In the genomic region with DNA sequence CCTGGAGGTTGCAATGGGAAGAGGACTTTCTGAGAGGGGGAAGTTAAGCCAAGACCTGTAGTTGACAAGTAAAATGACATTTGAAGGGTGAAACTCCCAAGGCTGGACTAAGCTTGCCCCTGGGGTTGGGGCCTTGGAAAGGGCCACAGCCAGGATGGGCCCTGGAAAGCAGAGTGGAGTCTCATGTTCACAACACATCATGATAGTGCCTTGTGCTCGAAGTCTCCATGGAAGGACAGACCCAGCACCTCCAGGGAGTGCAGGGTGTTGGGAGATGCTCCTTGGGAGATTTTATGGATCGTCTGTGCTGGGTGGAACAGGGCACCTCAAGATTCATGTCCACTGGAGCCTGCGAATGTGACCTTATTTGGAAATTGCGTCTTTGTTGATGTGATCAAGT, we compare ENCODE assay signal across 35 cellular contexts. TPM values are rescaled to one million over a fixed set of nuclear protein-coding genes. Genes with fewer than 3 reads are reported as not detected.
"Had no signal": no experiment of that assay in that cellular context is flagged by ENCODE, and none has a peak within 500 bp of the region (broad histone marks: within the 10 kb centered on the region; RNA-seq: fewer than 3 reads in every experiment).

No MANE protein-coding gene starts in this region.

- H3K27ac Mint-ChIP-seq: activated CD4-positive, alpha-beta memory T cell treated with anti-CD3 and anti-CD28 coated beads, Interleukin-2, amount 10 ng/mL, durations not matched to agents 7 days and 5 days; activated naive CD4-positive, alpha-beta T cell treated with anti-CD3 and anti-CD28 coated beads, Interleukin-2, amount 10 ng/mL, durations not matched to agents 7 days and 5 days; activated naive CD8-positive, alpha-beta T cell; activated naive CD8-positive, alpha-beta T cell treated with anti-CD3 and anti-CD28 coated beads, Interleukin-2, amount 50 U/mL, for 24 hours; activated T-cell treated with anti-CD3 and anti-CD28 coated beads, Interleukin-2, amount 50 U/mL, for 24 hours; activated T-helper 2 cell treated with anti-CD3 and anti-CD28 coated beads, Interferon-gamma antibody, Interleukin-2, Interleukin-4, amounts not matched to agents 10 μg/mL and 5 μg/mL and 100 μg/mL, durations not matched to agents 14 hours and 24 hours and 36 hours had no signal

- H3K27me3 Mint-ChIP-seq: activated CD4-positive, alpha-beta memory T cell treated with anti-CD3 and anti-CD28 coated beads, Interleukin-2, amount 10 ng/mL, durations not matched to agents 7 days and 5 days; brain had no signal

- H3K36me3 ChIP-seq: SJCRH30, WERI-Rb-1 had no signal

- H3K36me3 Mint-ChIP-seq: activated naive CD4-positive, alpha-beta T cell treated with anti-CD3 and anti-CD28 coated beads, Interleukin-2, amount 10 ng/mL, durations not matched to agents 7 days and 5 days; activated naive CD8-positive, alpha-beta T cell; brain had no signal

- H3K27ac ChIP-seq: SJCRH30, SK-N-MC, WERI-Rb-1 had no signal

- H3K4me1 Mint-ChIP-seq: activated CD4-positive, alpha-beta memory T cell treated with anti-CD3 and anti-CD28 coated beads, Interleukin-2, amount 10 ng/mL, durations not matched to agents 7 days and 5 days; activated naive CD4-positive, alpha-beta T cell treated with anti-CD3 and anti-CD28 coated beads, Interleukin-2, amount 10 ng/mL, durations not matched to agents 7 days and 5 days; activated naive CD8-positive, alpha-beta T cell treated with anti-CD3 and anti-CD28 coated beads, Interleukin-2, amount 50 U/mL, for 24 hours had no signal

- FAIRE-seq: bronchial epithelial cell had no signal

- H3K4me3 Mint-ChIP-seq: activated CD4-positive, alpha-beta memory T cell treated with anti-CD3 and anti-CD28 coated beads, Interleukin-2, amount 10 ng/mL, durations not matched to agents 7 days and 5 days; activated naive CD4-positive, alpha-beta T cell treated with anti-CD3 and anti-CD28 coated beads, Interleukin-2, amount 10 ng/mL, durations not matched to agents 7 days and 5 days; activated naive CD8-positive, alpha-beta T cell; activated naive CD8-positive, alpha-beta T cell treated with anti-CD3 and anti-CD28 coated beads, Interleukin-2, amount 50 U/mL, for 24 hours; activated T-cell treated with anti-CD3 and anti-CD28 coated beads, Interleukin-2, amount 50 U/mL, for 24 hours; brain had no signal

- H3K9me3 ChIP-seq: SJCRH30 had no signal

- DNase-seq: activated CD4-positive, alpha-beta memory T cell treated with anti-CD3 and anti-CD28 coated beads, Interleukin-2, amount 10 ng/mL, durations not matched to agents 7 days and 5 days; activated CD4-positive, alpha-beta T cell treated with anti-CD3 and anti-CD28 coated beads for 1 hour; activated CD4-positive, alpha-beta T cell treated with anti-CD3 and anti-CD28 coated beads for 48 hours; activated CD4-positive, CD25-positive, alpha-beta regulatory T cell; activated naive CD4-positive, alpha-beta T cell treated with anti-CD3 and anti-CD28 coated beads, Interleukin-2, amount 10 ng/mL, durations not matched to agents 7 days and 5 days; activated naive CD8-positive, alpha-beta T cell treated with anti-CD3 and anti-CD28 coated beads, Interleukin-2, amount 50 U/mL, for 24 hours; activated T-cell treated with anti-CD3 and anti-CD28 coated beads, Interleukin-2, amount 50 U/mL, for 24 hours; anterior cingulate cortex; central memory CD4-positive, alpha-beta T cell; Karpas-422; KBM-7; NCI-H1048; NCI-H1105 treated with DMSO at 0.1 percent for 48 hours; NCI-H1436; NCI-H1694; NCI-H1930; NCI-H2081 treated with DMSO at 0.1 percent for 48 hours; NCI-H226; NCI-H446 treated with DMSO at 0.1 percent for 48 hours; NCI-H524 treated with DMSO at 0.1 percent for 48 hours; SHP77; SJCRH30; T1000; WERI-Rb-1 had no signal

- ATAC-seq: activated naive CD8-positive, alpha-beta T cell treated with anti-CD3 and anti-CD28 coated beads, Interleukin-2, amount 50 U/mL, for 24 hours; Panc1 had no signal

- H3K4me3 ChIP-seq: SJCRH30, SK-N-MC had no signal

- H3K9me3 Mint-ChIP-seq: activated CD4-positive, alpha-beta memory T cell treated with anti-CD3 and anti-CD28 coated beads, Interleukin-2, amount 10 ng/mL, durations not matched to agents 7 days and 5 days; activated naive CD4-positive, alpha-beta T cell treated with anti-CD3 and anti-CD28 coated beads, Interleukin-2, amount 10 ng/mL, durations not matched to agents 7 days and 5 days; activated naive CD8-positive, alpha-beta T cell treated with anti-CD3 and anti-CD28 coated beads, Interleukin-2, amount 50 U/mL, for 24 hours; activated T-cell treated with anti-CD3 and anti-CD28 coated beads, Interleukin-2, amount 50 U/mL, for 24 hours; activated T-helper 2 cell treated with anti-CD3 and anti-CD28 coated beads, Interferon-gamma antibody, Interleukin-2, Interleukin-4, amounts not matched to agents 10 μg/mL and 5 μg/mL and 100 μg/mL, durations not matched to agents 14 hours and 24 hours and 36 hours had no signal

RNA-seq across cellular contexts. Expression of gene ACTRT2, which starts 55.6 kb away (rescaled TPM):
- total RNA-seq: activated CD4-positive, alpha-beta memory T cell treated with anti-CD3 and anti-CD28 coated beads, Interleukin-2, amount 10 ng/mL, durations not matched to agents 7 days and 5 days; activated CD8-positive, alpha-beta memory T cell treated with anti-CD3 and anti-CD28 coated beads for 36 hours; activated T-helper 2 cell treated with anti-CD3 and anti-CD28 coated beads, Interferon-gamma antibody, Interleukin-2, Interleukin-4, amounts not matched to agents 10 μg/mL and 5 μg/mL and 100 μg/mL, durations not matched to agents 14 hours and 24 hours and 36 hours; bronchial epithelial cell; MCF 10A; RPMI7951; SJCRH30; T-helper 1 cell treated with Interleukin-12 subunit alpha and Interleukin-12 subunit beta and Interleukin-4 antibody, amounts not matched to agents 30 ng/mL and 1 ng/mL, for 36 hours; T-helper 2 cell treated with Interferon-gamma antibody and Interleukin-4, amounts not matched to agents 100 ng/mL and 5 ng/mL, for 36 hours had no signal
